23 cellular contexts compared by ENCODE assay signal in genomic region chr16:82544378-82544777, GRCh38.
DNase-seq lines count a peak whose midpoint lies in the region; ATAC-seq, FAIRE-seq and TF ChIP-seq lines count a peak whose summit lies in the region.
"Had no signal": no experiment of that assay in that cellular context is flagged by ENCODE, and none has a peak within 500 bp of the region (broad histone marks: within the 10 kb centered on the region; RNA-seq: fewer than 3 reads in every experiment).

No MANE protein-coding gene starts in this region.

- H3K14ac ChIP-seq in H1 (ENCODE audit: insufficient read length): no peak overlapping the region

- no peaks in the 10 kb centered on the region for H3K36me3 ChIP-seq in H1 (ENCODE audit: control insufficient read depth in 2 of 4, insufficient read depth in 4 of 4, low read length in 3 of 4)
- H3K36me3 ChIP-seq in CD8-positive, alpha-beta T cell (ENCODE audit: insufficient read depth, low read length): no peaks in the 10 kb centered on the region
- H3K36me3 ChIP-seq: BLaER1 treated with 17β-estradiol and CSF1 and Interleukin-3, amounts not matched to agents 10 nM and 100 nM; HAP-1 had no signal

- WGBS in H1 (ENCODE audit: extremely low coverage in 1 of 2, insufficient coverage in 1 of 2, insufficient read length in 1 of 2, insufficient replicate concordance in 2 of 2, low coverage in 1 of 2, low lambda C conversion rate in 2 of 2, missing lambda C conversion rate in 1 of 2), 2 experiments: 86% methylated on average over 5 of the region's 5 CpGs; no CpG with 5 or more reads in 1 of the 2 experiments

- H3K27ac ChIP-seq in H1 (ENCODE audit: low read depth, low read length): no peak overlapping the region
- H3K27ac ChIP-seq in CD8-positive, alpha-beta T cell (ENCODE audit: low read depth, low read length): no peak overlapping the region
- H3K27ac ChIP-seq: 22Rv1; BLaER1 treated with 17β-estradiol and CSF1 and Interleukin-3, amounts not matched to agents 10 nM and 100 nM; GM23248 had no signal

- H3K4me1 Mint-ChIP-seq in CD8-positive, alpha-beta T cell (ENCODE audit: low read depth): no peaks in the 10 kb centered on the region
- H3K4me1 Mint-ChIP-seq: CD4-positive, alpha-beta memory T cell had no signal

- peaks cover 13% of the 10 kb centered on the region for H3K27me3 Mint-ChIP-seq in CD8-positive, alpha-beta T cell (ENCODE audit: low read depth)

- H4K8ac ChIP-seq in H1 (ENCODE audit: extremely low read depth, insufficient read depth, low read length): peak overlapping the region; percentile 7; the same call in 1 of the 2 replicates

- peak; percentile 46 for ATAC-seq in Right ventricle myocardium superior (ENCODE audit: poor library complexity)
- no peak for ATAC-seq in CD8-positive, alpha-beta T cell
- ATAC-seq: PC-3, SK-N-SH treated with all-trans-retinoic acid at 6 μM for 48 hours had no signal

- H3K18ac ChIP-seq in H1 (ENCODE audit: extremely low read depth, low read length): no peak overlapping the region

- intact Hi-C loops in Right ventricle myocardium superior (cut with DNase I): no loop called here
- intact Hi-C loops in cardiac septum (cut with DNase I): no loop called here
- intact Hi-C loops in CD8-positive, alpha-beta T cell (cut with DNase I, micrococcal nuclease): no loop called here

- no peak overlapping the region for H2AFZ ChIP-seq in H1 (ENCODE audit: low read length)
- H2AFZ ChIP-seq: GM23248 had no signal

- H2BK20ac ChIP-seq in H1 (ENCODE audit: low read length): no peak overlapping the region

- H3K79me2 ChIP-seq in H1 (ENCODE audit: control insufficient read depth in 1 of 2, insufficient read depth in 2 of 2, low read length in 2 of 2): no peaks in the 10 kb centered on the region

- no peaks in the 10 kb centered on the region for H3K4me1 ChIP-seq in H1 (replicated peaks in 1 of 4; ENCODE audit: control insufficient read depth in 3 of 4, insufficient read depth in 4 of 4, low read length in 3 of 4)
- no peaks in the 10 kb centered on the region for H3K4me1 ChIP-seq in CD8-positive, alpha-beta T cell (ENCODE audit: insufficient read depth, low read length)
- H3K4me1 ChIP-seq: HAP-1 had no signal

- DNase-seq in Right ventricle myocardium superior: no peak
- DNase-seq in cardiac septum (ENCODE audit: low spot score): no peak
- DNase-seq in H1 (ENCODE audit: low read depth in 1 of 2, low spot score in 2 of 2): no peak
- peak; percentile 50 for DNase-seq in medulla oblongata (ENCODE audit: extremely low spot score)
- DNase-seq in putamen (ENCODE audit: low spot score): peak; percentile 20
- no peak for DNase-seq in GF-D8 (lab: John Stamatoyannopoulos, UW)
- no peak for DNase-seq in CD8-positive, alpha-beta T cell
- no peak for DNase-seq in DMS153 (lab: John Stamatoyannopoulos, UW)
- DNase-seq: ACHN; CD4-positive, alpha-beta memory T cell; GM23248; Kasumi-1; NCI-H1417 treated with DMSO at 0.1 percent for 48 hours; NCI-H187; NCI-H446 treated with DMSO at 0.1 percent for 48 hours; PC-3; RPMI8226 had no signal

- no peaks in the 10 kb centered on the region for H3K79me1 ChIP-seq in H1 (ENCODE audit: low read depth, low read length)

- H2AK5ac ChIP-seq in H1 (ENCODE audit: low read depth, low read length): no peak overlapping the region

- H3K23me2 ChIP-seq in H1 (ENCODE audit: low read depth, low read length): 0 out of 2 replicates have a peak, but pooled peaks cover 1% of the 10 kb centered on the region

- POLR2A ChIA-PET in H1 (lab: Charles Lee; ENCODE audit: partially characterized antibody): no interaction called here
- POLR2A ChIA-PET in CD8-positive, alpha-beta T cell (lab: Charles Lee): no interaction called here

- TF ChIP-seq EP300 in H1 (IDR thresholded peaks at IDR 0.05; ENCODE audit: borderline replicate concordance in 1 of 2, low read depth in 2 of 2, low read length in 2 of 2): no peak

- no peaks in the 10 kb centered on the region for H3K27me3 ChIP-seq in H1 (replicated peaks in 1 of 4; ENCODE audit: control insufficient read depth in 3 of 4, extremely low read depth in 1 of 4, insufficient read depth in 3 of 4, low read length in 3 of 4)
- H3K27me3 ChIP-seq in CD8-positive, alpha-beta T cell (ENCODE audit: insufficient read depth, low read length): no peaks in the 10 kb centered on the region
- H3K27me3 ChIP-seq: BLaER1 treated with 17β-estradiol and CSF1 and Interleukin-3, amounts not matched to agents 10 nM and 100 nM had no signal

- H3K9me3 Mint-ChIP-seq in CD8-positive, alpha-beta T cell: no peaks in the 10 kb centered on the region

- no peak overlapping the region for H3K4me3 ChIP-seq in H1 (ENCODE audit: extremely low read depth in 1 of 4, insufficient read depth in 2 of 4, low read depth in 3 of 4, low read length in 4 of 4)
- H3K4me3 ChIP-seq in CD8-positive, alpha-beta T cell (ENCODE audit: low read depth, low read length): no peak overlapping the region
- H3K4me3 ChIP-seq: BLaER1 treated with 17β-estradiol and CSF1 and Interleukin-3, amounts not matched to agents 10 nM and 100 nM; GM23248; HAP-1 had no signal

- no peak overlapping the region for H4K91ac ChIP-seq in H1 (replicated peaks; ENCODE audit: insufficient read length, low read length)

- H3K4me2 ChIP-seq in H1 (ENCODE audit: insufficient read depth in 1 of 2, low read depth in 2 of 2, low read length in 2 of 2): no peak overlapping the region

- H3K56ac ChIP-seq in H1 (replicated peaks; ENCODE audit: insufficient read length, low read depth, low read length): no peak overlapping the region

- no peak overlapping the region for H3K23ac ChIP-seq in H1 (ENCODE audit: insufficient read length)

- CTCF ChIA-PET in H1 (lab: Charles Lee; ENCODE audit: partially characterized antibody): interaction anchor here (0.7 kb wide), 1 partner anchor 513 kb away, joined by 3 read pairs; no protein-coding TSS in a partner anchor
- CTCF ChIA-PET in CD8-positive, alpha-beta T cell (lab: Charles Lee): no interaction called here

- TF ChIP-seq POLR2A in H1 (IDR thresholded peaks at IDR 0.05; ENCODE audit: control extremely low read depth in 1 of 2, low read depth in 2 of 2, low read length in 2 of 2): no peak

- H3K9ac ChIP-seq in H1 (replicated peaks in 1 of 4; ENCODE audit: extremely low read depth in 1 of 4, low read depth in 3 of 4, low read length in 3 of 4): no peak overlapping the region
- H3K9ac ChIP-seq: BLaER1 treated with 17β-estradiol and CSF1 and Interleukin-3, amounts not matched to agents 10 nM and 100 nM; GM23248 had no signal

- no peak overlapping the region for H2BK15ac ChIP-seq in H1 (ENCODE audit: low read length)

- no peaks in the 10 kb centered on the region for H4K20me1 ChIP-seq in H1 (replicated peaks in 1 of 2; ENCODE audit: control insufficient read depth in 1 of 2, insufficient read depth in 2 of 2, low read length in 2 of 2)
- H4K20me1 ChIP-seq: BLaER1 treated with 17β-estradiol and CSF1 and Interleukin-3, amounts not matched to agents 10 nM and 100 nM had no signal

- no peak for TF ChIP-seq CTCF in H1 (IDR thresholded peaks at IDR 0.05; ENCODE audit: control extremely low read depth in 1 of 3, insufficient read depth in 1 of 3, low read depth in 1 of 3, low read length in 3 of 3)
- TF ChIP-seq CTCF in CD8-positive, alpha-beta T cell (IDR thresholded peaks at IDR 0.05): no peak

- no peak overlapping the region for H2BK120ac ChIP-seq in H1 (replicated peaks; ENCODE audit: low read depth, low read length)

- H4K5ac ChIP-seq in H1 (ENCODE audit: insufficient read length, low read depth, low read length): no peak overlapping the region

- H3K9me3 ChIP-seq in H1 (ENCODE audit: insufficient read depth in 2 of 2, low read depth in 1 of 2, low read length in 1 of 2): no peaks in the 10 kb centered on the region
- no peaks in the 10 kb centered on the region for H3K9me3 ChIP-seq in CD8-positive, alpha-beta T cell (ENCODE audit: low read length)
- H3K9me3 ChIP-seq: BLaER1 treated with 17β-estradiol and CSF1 and Interleukin-3, amounts not matched to agents 10 nM and 100 nM; HAP-1 had no signal

- H3K4ac ChIP-seq in H1 (replicated peaks; ENCODE audit: insufficient read length, low read depth, low read length): no peak overlapping the region

- TF ChIP-seq RAD21 in H1 (IDR thresholded peaks at IDR 0.05 in 1 of 2, conservative IDR thresholded peaks at IDR 0.05 in 1 of 2; ENCODE audit: low read depth in 2 of 2, low read length in 2 of 2): no peak

- H3K36me3 Mint-ChIP-seq in CD8-positive, alpha-beta T cell: no peaks in the 10 kb centered on the region
- H3K36me3 Mint-ChIP-seq: CD4-positive, alpha-beta memory T cell had no signal

- no peak overlapping the region for H2BK12ac ChIP-seq in H1 (ENCODE audit: low read depth, low read length)

- H3K4me3 Mint-ChIP-seq in CD8-positive, alpha-beta T cell: no peak overlapping the region
- H3K4me3 Mint-ChIP-seq: CD4-positive, alpha-beta memory T cell had no signal

- FAIRE-seq in H1 (lab: Jason Lieb, UNC): no peak
- FAIRE-seq: G401.6, GM18507 had no signal

- no peak overlapping the region for H2BK5ac ChIP-seq in H1 (ENCODE audit: low read depth, low read length)

- H3K27ac Mint-ChIP-seq in CD8-positive, alpha-beta T cell: no peak overlapping the region
- H3K27ac Mint-ChIP-seq: CD4-positive, alpha-beta memory T cell had no signal

TF ChIP-seq in H1, 55 proteins besides CTCF, POLR2A, EP300 and RAD21 (continues in another document):
- no peak for TF ChIP-seq TCF12 (IDR thresholded peaks at IDR 0.05; ENCODE audit: low read depth, low read length)
- TF ChIP-seq CTBP2 (IDR thresholded peaks at IDR 0.05; ENCODE audit: borderline replicate concordance, insufficient read depth, insufficient read length, low read length): no peak
- no peak for TF ChIP-seq POU5F1 (IDR thresholded peaks at IDR 0.05; ENCODE audit: low read depth, low read length)
- TF ChIP-seq JUN (IDR thresholded peaks at IDR 0.05; ENCODE audit: low read depth, low read length): no peak
- TF ChIP-seq BRCA1 (IDR thresholded peaks at IDR 0.05; ENCODE audit: low read depth, low read length): no peak
- no peak for TF ChIP-seq ATF3 (IDR thresholded peaks at IDR 0.05; ENCODE audit: insufficient read depth, low read depth, low read length)
- TF ChIP-seq RFX5 (IDR thresholded peaks at IDR 0.05; ENCODE audit: borderline replicate concordance, low read depth, low read length): no peak
- no peak for TF ChIP-seq PHF8 (conservative IDR thresholded peaks at IDR 0.05; ENCODE audit: low read depth, low read length)
- TF ChIP-seq CEBPB (IDR thresholded peaks at IDR 0.05; ENCODE audit: low read depth, low read length): no peak
- TF ChIP-seq RXRA (IDR thresholded peaks at IDR 0.05; ENCODE audit: insufficient read depth, low read depth, low read length): no peak
- TF ChIP-seq RNF2 (IDR thresholded peaks at IDR 0.05; ENCODE audit: borderline replicate concordance, low read depth, low read length, missing control alignments, poor library complexity, severe bottlenecking): no peak
- no peak for TF ChIP-seq CHD2 (IDR thresholded peaks at IDR 0.05; ENCODE audit: low read length)
- no peak for TF ChIP-seq TEAD4 (IDR thresholded peaks at IDR 0.05; ENCODE audit: low read depth, low read length)
- no peak for TF ChIP-seq GABPA (IDR thresholded peaks at IDR 0.05; ENCODE audit: borderline replicate concordance, insufficient read depth, low read length)

Comparison
In these comparisons a context has a peak if more than half of its experiments do, and no peak if none do; other contexts are left out.
1. DNase-seq: peak in medulla oblongata (single experiment) and putamen (single experiment); none in Right ventricle myocardium superior (single experiment), cardiac septum (single experiment), H1 (0 of 2), GF-D8 (single experiment), CD8-positive, alpha-beta T cell (0 of 7) and DMS153 (single experiment).